ENCODE assay signal across 1 cellular context in the genomic region with DNA sequence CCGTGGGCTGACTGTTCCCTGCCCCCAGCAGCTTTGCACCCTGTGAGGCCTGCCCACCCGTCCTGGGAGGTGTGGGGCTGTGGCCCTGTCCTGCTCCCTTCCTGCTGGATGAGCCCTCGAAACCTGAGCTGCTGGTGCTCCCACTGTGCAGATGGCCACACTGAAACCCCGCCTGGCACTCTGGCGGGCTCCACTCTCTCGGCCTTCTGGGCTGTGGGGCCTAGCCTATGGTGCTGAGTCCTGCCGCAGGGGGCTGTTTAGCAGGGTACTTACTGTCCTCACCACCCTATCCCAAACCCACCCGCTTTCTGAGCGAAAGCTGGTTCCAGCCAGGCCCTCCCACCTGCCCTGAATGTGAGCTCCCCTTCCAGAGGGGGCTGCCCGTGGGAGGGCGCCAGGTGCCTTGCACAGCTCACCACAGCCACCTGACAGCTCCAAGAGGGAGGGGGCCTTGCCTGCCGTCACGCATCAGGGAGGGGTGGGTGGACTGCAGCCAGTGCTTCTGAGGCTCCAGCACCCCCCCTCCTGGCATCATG.
TF ChIP-seq lines count a peak whose summit lies in the region.

No MANE protein-coding gene starts in this region.

TF ChIP-seq in WTC11, 78 proteins besides CTCF, POLR2A, EP300 and RAD21 (continued from another document):
- TF ChIP-seq, protein P1, sequence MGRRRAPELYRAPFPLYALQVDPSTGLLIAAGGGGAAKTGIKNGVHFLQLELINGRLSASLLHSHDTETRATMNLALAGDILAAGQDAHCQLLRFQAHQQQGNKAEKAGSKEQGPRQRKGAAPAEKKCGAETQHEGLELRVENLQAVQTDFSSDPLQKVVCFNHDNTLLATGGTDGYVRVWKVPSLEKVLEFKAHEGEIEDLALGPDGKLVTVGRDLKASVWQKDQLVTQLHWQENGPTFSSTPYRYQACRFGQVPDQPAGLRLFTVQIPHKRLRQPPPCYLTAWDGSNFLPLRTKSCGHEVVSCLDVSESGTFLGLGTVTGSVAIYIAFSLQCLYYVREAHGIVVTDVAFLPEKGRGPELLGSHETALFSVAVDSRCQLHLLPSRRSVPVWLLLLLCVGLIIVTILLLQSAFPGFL (CRISPR knock-in tag; IDR thresholded peaks at IDR 0.05; ENCODE audit: borderline replicate concordance): no peak
- TF ChIP-seq GABPB1 (CRISPR knock-in tag; IDR thresholded peaks at IDR 0.05) (no peak), CREM (CRISPR knock-in tag; IDR thresholded peaks at IDR 0.05) (no peak), FOXP1 (CRISPR knock-in tag; IDR thresholded peaks at IDR 0.05; ENCODE audit: borderline replicate concordance) (no peak), TEAD4 (CRISPR knock-in tag; IDR thresholded peaks at IDR 0.05) (no peak), ZSCAN18 (CRISPR knock-in tag; IDR thresholded peaks at IDR 0.05) (no peak), ELF4 (CRISPR knock-in tag; IDR thresholded peaks at IDR 0.05; ENCODE audit: low read depth) (no peak), ERG (CRISPR knock-in tag; IDR thresholded peaks at IDR 0.05) (no peak)
